In genomic region chr14:53153702-53154112, GRCh38 we compare ENCODE assay signal across 8 cellular contexts. TPM values are rescaled to one million over a fixed set of nuclear protein-coding genes. Genes with fewer than 3 reads are reported as not detected.
A peak's percentile ranks its signal among the peaks of the same experiment; 100 is the strongest.
DNase-seq lines count a peak whose midpoint lies in the region; TF ChIP-seq lines count a peak whose summit lies in the region.

No MANE protein-coding gene starts in this region.

- H3K36me3 ChIP-seq in BJ (ENCODE audit: control insufficient read depth, insufficient read depth, low read length) (no peaks in the 10 kb centered on the region), Loucy (ENCODE audit: insufficient read depth, low read length) (no peaks in the 10 kb centered on the region)

- in situ Hi-C loops in GM13977 (cut with MboI; ENCODE audit: low pct_unique_long_range_greater_than_20kb, low sequenced_read_pairs, unreplicated experiment) = no loop called here

- H2AFZ ChIP-seq in Loucy (ENCODE audit: low read length) = peak overlapping the region; percentile 100

- H4K20me1 ChIP-seq in Loucy (ENCODE audit: insufficient read depth, low read length, poor library complexity, severe bottlenecking) = peaks cover 34% of the 10 kb centered on the region

- H3K9ac ChIP-seq in Loucy (ENCODE audit: low read depth, low read length, poor library complexity, severe bottlenecking) = peak overlapping the region; percentile 69

- DNase-seq in BJ (ENCODE audit: low read depth) = no peak
- no peak for DNase-seq in chondrocyte (ENCODE audit: low spot score)
- DNase-seq in neural crest cell (ENCODE audit: low read depth, low spot score) = no peak
- DNase-seq in superior temporal gyrus (ENCODE audit: extremely low spot score) = no peak
- no peak for DNase-seq in mucosa of gallbladder (ENCODE audit: low spot score)
- no peak for DNase-seq in SIG-M5 (lab: John Stamatoyannopoulos, UW)
- no peak for DNase-seq in GM13977 (ENCODE audit: low spot score)

- POLR2A ChIA-PET in BJ (lab: Charles Lee) = interaction anchor here (0.6 kb wide), 1 partner anchor 68 kb away, joined by 5 read pairs; no protein-coding TSS in a partner anchor

- H3K4me3 ChIP-seq in BJ (ENCODE audit: low read depth, low read length) (peak overlapping the region; percentile 81), Loucy (ENCODE audit: low read length, poor library complexity, severe bottlenecking) (peak overlapping the region; percentile 96)

- H3K4me1 Mint-ChIP-seq in chondrocyte (ENCODE audit: low read depth) = peaks cover 22% of the 10 kb centered on the region
- H3K4me1 Mint-ChIP-seq in neural crest cell = peaks cover 26% of the 10 kb centered on the region

- peaks cover 6% of the 10 kb centered on the region; the same call in 1 of the 2 replicates for H3F3A ChIP-seq in Loucy (ENCODE audit: low read depth)

- CTCF ChIA-PET in BJ (lab: Yijun Ruan, JAX) = interaction anchor here (1.1 to 2.3 kb wide), 3 partner anchors 64 to 98 kb away, joined by 3 to 8 read pairs (median 4); no protein-coding TSS in a partner anchor

- H3K27ac Mint-ChIP-seq in chondrocyte (ENCODE audit: unreplicated experiment) (no peak overlapping the region), neural crest cell (ENCODE audit: unreplicated experiment) (peak overlapping the region; percentile 85)

- no peaks in the 10 kb centered on the region for H3K9me2 ChIP-seq in Loucy (replicated peaks; ENCODE audit: low read depth, low read length)

- no peaks in the 10 kb centered on the region for H3K27me3 ChIP-seq in BJ (ENCODE audit: control insufficient read depth, insufficient read depth, low read length)
- H3K27me3 ChIP-seq in Loucy (ENCODE audit: insufficient read depth, low read length, poor library complexity, severe bottlenecking) = no peaks in the 10 kb centered on the region

- TF ChIP-seq CTCF in BJ (IDR thresholded peaks at IDR 0.05; ENCODE audit: insufficient read depth, low read depth, low read length) (no peak), Loucy (conservative IDR thresholded peaks at IDR 0.05; ENCODE audit: low read length) (no peak), chondrocyte (IDR thresholded peaks at IDR 0.05) (no peak), neural crest cell (conservative IDR thresholded peaks at IDR 0.05) (no peak), GM13977 (IDR thresholded peaks at IDR 0.05; ENCODE audit: extremely low read depth, insufficient read depth, missing control alignments) (no peak)

- peak overlapping the region; percentile 77 for H3K4me3 Mint-ChIP-seq in chondrocyte (ENCODE audit: unreplicated experiment)
- peak overlapping the region; percentile 97 for H3K4me3 Mint-ChIP-seq in neural crest cell

- H3K4me1 ChIP-seq in Loucy (ENCODE audit: insufficient read depth, low read length, poor library complexity, severe bottlenecking) = peaks cover 35% of the 10 kb centered on the region

- H3K9me3 Mint-ChIP-seq in chondrocyte (ENCODE audit: low read depth) (no peaks in the 10 kb centered on the region), neural crest cell (no peaks in the 10 kb centered on the region)

- H3K36me3 Mint-ChIP-seq in chondrocyte (ENCODE audit: low read depth) = no peaks in the 10 kb centered on the region
- no peaks in the 10 kb centered on the region for H3K36me3 Mint-ChIP-seq in neural crest cell (ENCODE audit: low read depth)

- peak overlapping the region; percentile 83 for H3K4me2 ChIP-seq in Loucy (ENCODE audit: low read depth, low read length, poor library complexity, severe bottlenecking)

- H3K79me2 ChIP-seq in Loucy (ENCODE audit: insufficient read depth, low read length) = peaks cover 39% of the 10 kb centered on the region

- H3K27me3 Mint-ChIP-seq in chondrocyte (ENCODE audit: low read depth) (no peaks in the 10 kb centered on the region), neural crest cell (ENCODE audit: low read depth) (no peaks in the 10 kb centered on the region)

- no peaks in the 10 kb centered on the region for H3K9me3 ChIP-seq in Loucy (ENCODE audit: insufficient read depth, low read depth, low read length)

RNA-seq across cellular contexts. Expression of gene DDHD1, which starts 0.6 kb away (rescaled TPM):
- polyA plus RNA-seq in BJ (2011; rRNA removed) = 4.1 and 7.6 TPM in 2 replicates
- polyA minus RNA-seq in BJ (2011; rRNA and poly(A)+ RNA removed) = 7.5 and 12.2 TPM in 2 replicates
- total RNA-seq in chondrocyte = 12.9 to 16.5 TPM (median 13.7 TPM) in 3 replicates
- 17.9 and 18.0 TPM in 2 replicates for total RNA-seq in neural crest cell
- total RNA-seq in mucosa of gallbladder = 12.7 TPM
